8 cellular contexts compared by ENCODE assay signal in genomic region chr9:115013998-115014397, GRCh38.
DNase-seq lines count a peak whose midpoint lies in the region; ATAC-seq and TF ChIP-seq lines count a peak whose summit lies in the region.

No MANE protein-coding gene starts in this region.

- CTCF ChIA-PET in activated naive CD4-positive, alpha-beta T cell treated with anti-CD3 and anti-CD28 coated beads for 36 hours (lab: Charles Lee): interaction anchor here (0.6 to 6.9 kb wide), 47 partner anchors 8 to 609 kb away, joined by 3 to 156 read pairs (median 4); partner anchors contain the start of genes TEX48 and TNFSF8

- no peaks in the 10 kb centered on the region for H3K27me3 Mint-ChIP-seq in activated naive CD4-positive, alpha-beta T cell treated with anti-CD3 and anti-CD28 coated beads for 36 hours (ENCODE audit: low read depth)
- H3K27me3 Mint-ChIP-seq in type B pancreatic cell: peaks cover 12% of the 10 kb centered on the region

- H3K23ac ChIP-seq in trophoblast cell (ENCODE audit: low read length): no peak overlapping the region

- H3K36me3 Mint-ChIP-seq in activated naive CD4-positive, alpha-beta T cell treated with anti-CD3 and anti-CD28 coated beads for 36 hours (ENCODE audit: low read depth): no peaks in the 10 kb centered on the region
- no peaks in the 10 kb centered on the region for H3K36me3 Mint-ChIP-seq in type B pancreatic cell

- peak overlapping the region; percentile 90 for H2BK5ac ChIP-seq in trophoblast cell (ENCODE audit: low read depth, low read length, poor library complexity)

- H3K4me3 ChIP-seq in trophoblast cell (ENCODE audit: low read depth, low read length): no peak overlapping the region

- H3K4me1 ChIP-seq in trophoblast cell (ENCODE audit: control insufficient read depth in 1 of 2, insufficient read depth in 2 of 2, low read length in 2 of 2): peaks cover 20 to 28% of the 10 kb centered on the region in 2 experiments

- peak; percentile 58 for ATAC-seq in GM21390 (IDR thresholded peaks at IDR 0.05; ENCODE audit: unreplicated experiment)

- H3K27ac ChIP-seq in trophoblast cell (ENCODE audit: low read depth, low read length): peak overlapping the region; percentile 82

- intact Hi-C loops in activated naive CD4-positive, alpha-beta T cell treated with anti-CD3 and anti-CD28 coated beads for 36 hours (cut with micrococcal nuclease): loop anchor here (1.0 to 5.0 kb wide), 7 partner anchors 106 to 609 kb away; partner anchors contain the start of gene TEX48

- H3K4me3 Mint-ChIP-seq in activated naive CD4-positive, alpha-beta T cell treated with anti-CD3 and anti-CD28 coated beads for 36 hours: no peak overlapping the region
- H3K4me3 Mint-ChIP-seq in type B pancreatic cell: no peak overlapping the region

- H2AFZ ChIP-seq in trophoblast cell (ENCODE audit: insufficient read depth, low read length, poor library complexity): no peak overlapping the region

- H3K9me3 ChIP-seq in trophoblast cell (ENCODE audit: insufficient read depth, low read depth, low read length): no peaks in the 10 kb centered on the region

- peak; percentile 90 for TF ChIP-seq CTCF in type B pancreatic cell (conservative IDR thresholded peaks at IDR 0.05)

- H3K36me3 ChIP-seq in trophoblast cell (ENCODE audit: control insufficient read depth in 1 of 2, insufficient read depth in 2 of 2, low read length in 2 of 2): peaks cover 0 to 3% of the 10 kb centered on the region in 2 experiments

- H3K18ac ChIP-seq in trophoblast cell (ENCODE audit: low read length): no peak overlapping the region

- H3K4ac ChIP-seq in trophoblast cell (ENCODE audit: low read depth, low read length): peak overlapping the region; percentile 87

- H4K12ac ChIP-seq in trophoblast cell (ENCODE audit: low read depth, low read length): no peak overlapping the region

- H3K27me3 ChIP-seq in trophoblast cell (ENCODE audit: insufficient read depth, low read length): no peaks in the 10 kb centered on the region

- H3K27ac Mint-ChIP-seq in activated naive CD4-positive, alpha-beta T cell treated with anti-CD3 and anti-CD28 coated beads for 36 hours: peak overlapping the region; percentile 18
- H3K27ac Mint-ChIP-seq in type B pancreatic cell: peak overlapping the region; percentile 61

- peaks cover 26% of the 10 kb centered on the region for H3K79me1 ChIP-seq in trophoblast cell (ENCODE audit: low read length)

- DNase-seq in CD1c-positive myeloid dendritic cell (ENCODE audit: extremely low spot score) (peak; percentile 88), NAMALWA (ENCODE audit: low spot score) (peak; percentile 84), SK-N-DZ (ENCODE audit: low spot score) (peak; percentile 59), glomerular visceral epithelial cell (ENCODE audit: extremely low spot score) (peak; percentile 76), trophoblast cell (peak; percentile 64 to 83), type B pancreatic cell (ENCODE audit: extremely low spot score, unreplicated experiment) (no peak)
- DNase-seq in activated naive CD4-positive, alpha-beta T cell treated with anti-CD3 and anti-CD28 coated beads for 36 hours: peak; percentile 92

- H2BK120ac ChIP-seq in trophoblast cell (ENCODE audit: insufficient read depth, low read length, poor library complexity): peak overlapping the region; percentile 97

- peak overlapping the region; percentile 99 for H4K91ac ChIP-seq in trophoblast cell (ENCODE audit: low read depth, low read length)

- H3K14ac ChIP-seq in trophoblast cell (ENCODE audit: low read length): peak overlapping the region; percentile 93

- H2AK5ac ChIP-seq in trophoblast cell (ENCODE audit: low read length): peak overlapping the region; percentile 72

- no peak overlapping the region for H3K4me2 ChIP-seq in trophoblast cell (ENCODE audit: low read length)

- H2BK12ac ChIP-seq in trophoblast cell (ENCODE audit: low read length): peak overlapping the region; percentile 99

- H4K8ac ChIP-seq in trophoblast cell (ENCODE audit: low read depth, low read length): peak overlapping the region; percentile 72

- H3K4me1 Mint-ChIP-seq in activated naive CD4-positive, alpha-beta T cell treated with anti-CD3 and anti-CD28 coated beads for 36 hours (ENCODE audit: low read depth): peaks cover 44% of the 10 kb centered on the region
- H3K4me1 Mint-ChIP-seq in type B pancreatic cell (ENCODE audit: unreplicated experiment): peaks cover 24% of the 10 kb centered on the region

- H3K79me2 ChIP-seq in trophoblast cell (ENCODE audit: control insufficient read depth, insufficient read depth, low read length, poor library complexity): peaks cover 12% of the 10 kb centered on the region

- H3K9me3 Mint-ChIP-seq in activated naive CD4-positive, alpha-beta T cell treated with anti-CD3 and anti-CD28 coated beads for 36 hours: no peaks in the 10 kb centered on the region
- no peaks in the 10 kb centered on the region for H3K9me3 Mint-ChIP-seq in type B pancreatic cell

- no CpG with 5 or more reads among the region's 3 CpGs for WGBS in trophoblast cell (ENCODE audit: extremely low coverage, insufficient coverage, insufficient read length)

- H3K9ac ChIP-seq in trophoblast cell (ENCODE audit: low read length): no peak overlapping the region
